ENCODE assay signal across 15 cellular contexts in the genomic region with DNA sequence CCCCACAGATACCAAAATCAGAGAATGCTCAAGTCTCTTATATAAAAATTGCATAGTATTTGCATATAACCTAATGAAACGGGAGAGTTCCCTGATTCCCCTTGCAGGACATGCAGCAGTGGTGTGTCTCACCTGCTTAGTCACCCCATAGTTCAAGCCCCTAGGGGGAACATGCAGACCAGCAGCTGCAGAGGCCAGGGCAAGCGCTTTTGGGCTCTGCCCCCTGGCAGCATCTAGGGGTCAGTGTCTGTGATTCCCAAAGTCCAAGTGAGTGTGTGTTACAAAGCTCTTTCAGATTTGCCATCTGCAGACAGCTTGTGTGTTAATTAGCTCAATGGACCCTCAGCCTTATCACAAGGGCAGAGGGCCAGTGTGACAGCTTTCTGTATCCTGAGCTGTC.
DNase-seq lines count a peak whose midpoint lies in the region; ATAC-seq and TF ChIP-seq lines count a peak whose summit lies in the region.
"Had no signal": no experiment of that assay in that cellular context is flagged by ENCODE, and none has a peak within 500 bp of the region (broad histone marks: within the 10 kb centered on the region; RNA-seq: fewer than 3 reads in every experiment).

No MANE protein-coding gene starts in this region.

- TF ChIP-seq CTCF in H9 (conservative IDR thresholded peaks at IDR 0.05): peak; percentile 41; the same call in 2 of the 3 replicates
- no peak for TF ChIP-seq CTCF in natural killer cell (IDR thresholded peaks at IDR 0.05)

- peak in 1 of 2 donors; percentile 41 for ATAC-seq in stimulated activated naive B cell treated with anti-CD40 and anti-IgM and Interleukin-4, amounts not matched to agents 10 μg/mL and 1 μg/mL and 100 μg/mL, for 72 hours (replicated peaks)
- ATAC-seq in HG03378 (IDR thresholded peaks at IDR 0.05; ENCODE audit: unreplicated experiment) (no peak), natural killer cell (no peak), HG03469 (IDR thresholded peaks at IDR 0.05; ENCODE audit: unreplicated experiment) (no peak)
- ATAC-seq: Panc1, SK-N-SH treated with all-trans-retinoic acid at 6 μM for 48 hours had no signal

- H3K14ac ChIP-seq in H9 (ENCODE audit: insufficient read depth, low read length): no peak overlapping the region

- H2BK12ac ChIP-seq in H9 (ENCODE audit: insufficient read length, low read depth, low read length): no peak overlapping the region

- no peak overlapping the region for H2AFZ ChIP-seq in H9 (ENCODE audit: low read length)

- H3K79me1 ChIP-seq in H9 (ENCODE audit: insufficient read depth, low read depth, low read length, poor library complexity, severe bottlenecking): no peaks in the 10 kb centered on the region

- H2BK5ac ChIP-seq in H9 (ENCODE audit: insufficient read length, low read length): no peak overlapping the region

- H2BK120ac ChIP-seq in H9 (ENCODE audit: low read depth, low read length, poor library complexity, severe bottlenecking): no peak overlapping the region

- no peaks in the 10 kb centered on the region for H3K23me2 ChIP-seq in H9 (ENCODE audit: insufficient read length, low read depth, low read length, poor library complexity, severe bottlenecking)

- H4K91ac ChIP-seq in H9 (ENCODE audit: insufficient read length, low read depth, low read length): no peak overlapping the region

- no peak overlapping the region for H3K27ac ChIP-seq in H9 (ENCODE audit: insufficient read length, low read depth, low read length)

- no peak overlapping the region for H3K4ac ChIP-seq in H9 (ENCODE audit: low read depth, low read length)

- no peak overlapping the region for H3K4me2 ChIP-seq in H9 (ENCODE audit: insufficient read depth, insufficient read length, low read length)

- H3K27ac Mint-ChIP-seq in H9: peak overlapping the region in 1 of 3 experiments; percentile 62; a peak in 1 of 7 replicates
- peak overlapping the region; percentile 59 for H3K27ac Mint-ChIP-seq in stimulated activated naive B cell treated with anti-CD40 and anti-IgM and Interleukin-4, amounts not matched to agents 10 μg/mL and 1 μg/mL and 100 μg/mL, for 72 hours
- H3K27ac Mint-ChIP-seq in natural killer cell: no peak overlapping the region

- H3T11ph ChIP-seq in H9 (ENCODE audit: low read length): no peak overlapping the region

- H3K9me3 ChIP-seq in H9 (ENCODE audit: control insufficient read depth, low read depth, low read length): no peaks in the 10 kb centered on the region

- H3K9me3 Mint-ChIP-seq in H9 (no peaks in the 10 kb centered on the region), natural killer cell (no peaks in the 10 kb centered on the region)
- no peaks in the 10 kb centered on the region for H3K9me3 Mint-ChIP-seq in stimulated activated naive B cell treated with anti-CD40 and anti-IgM and Interleukin-4, amounts not matched to agents 10 μg/mL and 1 μg/mL and 100 μg/mL, for 72 hours

- no peak overlapping the region for H3K4me3 Mint-ChIP-seq in H9
- no peak overlapping the region for H3K4me3 Mint-ChIP-seq in stimulated activated naive B cell treated with anti-CD40 and anti-IgM and Interleukin-4, amounts not matched to agents 10 μg/mL and 1 μg/mL and 100 μg/mL, for 72 hours
- no peak overlapping the region for H3K4me3 Mint-ChIP-seq in natural killer cell

- WGBS in H9 (ENCODE audit: extremely low coverage, insufficient read length, low lambda C conversion rate): no CpG with 5 or more reads among the region's 2 CpGs

- H3K4me1 Mint-ChIP-seq in H9 (peaks cover 0 to 3% of the 10 kb centered on the region in 2 experiments; a peak in 1 of 4 replicates), natural killer cell (peaks cover 15 to 20% of the 10 kb centered on the region in 2 donors)
- peaks cover 23 to 42% of the 10 kb centered on the region in 2 donors for H3K4me1 Mint-ChIP-seq in stimulated activated naive B cell treated with anti-CD40 and anti-IgM and Interleukin-4, amounts not matched to agents 10 μg/mL and 1 μg/mL and 100 μg/mL, for 72 hours

- H3K27me3 Mint-ChIP-seq in H9 (ENCODE audit: low read depth) (no peaks in the 10 kb centered on the region; the same call in 1 of the 2 replicates), natural killer cell (ENCODE audit: low read depth in 2 of 2) (no peaks in the 10 kb centered on the region)
- no peaks in the 10 kb centered on the region for H3K27me3 Mint-ChIP-seq in stimulated activated naive B cell treated with anti-CD40 and anti-IgM and Interleukin-4, amounts not matched to agents 10 μg/mL and 1 μg/mL and 100 μg/mL, for 72 hours

- no peak overlapping the region for H3K23ac ChIP-seq in H9 (ENCODE audit: insufficient read length, low read depth, low read length)

- no peaks in the 10 kb centered on the region; the same call in 1 of the 2 replicates for H3K4me1 ChIP-seq in H9 (ENCODE audit: insufficient read depth, low read length)

- H3K56ac ChIP-seq in H9 (ENCODE audit: insufficient read length, low read depth, low read length): no peak overlapping the region

- no peaks in the 10 kb centered on the region for H3K36me3 Mint-ChIP-seq in H9 (ENCODE audit: insufficient read depth in 1 of 3, low read depth in 3 of 3)
- H3K36me3 Mint-ChIP-seq in stimulated activated naive B cell treated with anti-CD40 and anti-IgM and Interleukin-4, amounts not matched to agents 10 μg/mL and 1 μg/mL and 100 μg/mL, for 72 hours: peaks cover 50 to 59% of the 10 kb centered on the region in 2 donors
- H3K36me3 Mint-ChIP-seq in natural killer cell: peaks cover 40% of the 10 kb centered on the region

- no peaks in the 10 kb centered on the region for H3K27me3 ChIP-seq in H9 (ENCODE audit: insufficient read depth, low read length)

- no peaks in the 10 kb centered on the region for H4K20me1 ChIP-seq in H9 (ENCODE audit: control insufficient read depth, insufficient read depth, insufficient read length)

- H3K79me2 ChIP-seq in H9 (ENCODE audit: insufficient read depth, low read length): no peaks in the 10 kb centered on the region

- no peak overlapping the region for H2BK20ac ChIP-seq in H9 (ENCODE audit: low read depth, low read length, poor library complexity, severe bottlenecking)

- no peak overlapping the region for H3K18ac ChIP-seq in H9 (ENCODE audit: insufficient read length, low read depth, low read length)

- H4K5ac ChIP-seq in H9 (ENCODE audit: insufficient read length, low read depth, low read length): no peak overlapping the region

- intact Hi-C loops in natural killer cell (cut with micrococcal nuclease): no loop called here

- no peak overlapping the region for H3K9ac ChIP-seq in H9 (ENCODE audit: extremely low read depth, insufficient read length, low read length)

- H2AK5ac ChIP-seq in H9 (ENCODE audit: insufficient read length, low read length): no peak overlapping the region

- DNase-seq in H9 (peak; percentile 68), RKO (ENCODE audit: low spot score) (peak; percentile 7), iPS-NIHi7 (ENCODE audit: extremely low spot score) (peak; percentile 28), natural killer cell (no peak)
- no peak for DNase-seq in stimulated activated naive B cell treated with anti-CD40 and anti-IgM and Interleukin-4, amounts not matched to agents 10 μg/mL and 1 μg/mL and 100 μg/mL, for 72 hours
- DNase-seq: EL, NCI-H1048, NCI-H146, NCI-H2081 treated with DMSO at 0.1 percent for 48 hours, NCI-H226, SHP77 had no signal

- no peak overlapping the region for H4K8ac ChIP-seq in H9 (replicated peaks; ENCODE audit: insufficient read length, low read depth, low read length)

- H2BK15ac ChIP-seq in H9 (ENCODE audit: low read depth, low read length): no peak overlapping the region

Comparison
In these comparisons a context has a peak if more than half of its experiments do, and no peak if none do; other contexts are left out.
1. DNase-seq: peak in H9 (single experiment), RKO (single experiment) and iPS-NIHi7 (single experiment); none in stimulated activated naive B cell treated with anti-CD40 and anti-IgM and Interleukin-4, amounts not matched to agents 10 μg/mL and 1 μg/mL and 100 μg/mL, for 72 hours (single experiment) and natural killer cell (single experiment).